1 cellular context compared by ENCODE assay signal in genomic region chr17:5486206-5487124, GRCh38.
TF ChIP-seq lines count a peak whose summit lies in the region.

A gene with protein sequence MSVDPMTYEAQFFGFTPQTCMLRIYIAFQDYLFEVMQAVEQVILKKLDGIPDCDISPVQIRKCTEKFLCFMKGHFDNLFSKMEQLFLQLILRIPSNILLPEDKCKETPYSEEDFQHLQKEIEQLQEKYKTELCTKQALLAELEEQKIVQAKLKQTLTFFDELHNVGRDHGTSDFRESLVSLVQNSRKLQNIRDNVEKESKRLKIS (plus strand): TSS chr17:5486566. CDS start chr17:5488863, 2,297 bp downstream.

TF ChIP-seq in HEK293, 187 proteins besides CTCF, POLR2A, EP300 and RAD21 (continued from another document and continues in another):
- peak; percentile 95 for TF ChIP-seq ZBTB11 (tag by site-specific recombination; conservative IDR thresholded peaks at IDR 0.05; ENCODE audit: low read depth)
- no peak for TF ChIP-seq ZNF138 (tag by site-specific recombination; IDR thresholded peaks at IDR 0.05; ENCODE audit: borderline replicate concordance)
- TF ChIP-seq ZSCAN30 (tag by site-specific recombination; IDR thresholded peaks at IDR 0.05), result peak; percentile 77
- TF ChIP-seq ZNF776 (tag by site-specific recombination; IDR thresholded peaks at IDR 0.05; ENCODE audit: borderline replicate concordance), result no peak
- TF ChIP-seq ZNF747 (tag by site-specific recombination; IDR thresholded peaks at IDR 0.05), result no peak
- no peak for TF ChIP-seq ZNF175 (tag by site-specific recombination; IDR thresholded peaks at IDR 0.05)
- TF ChIP-seq ZXDB (tag by site-specific recombination; IDR thresholded peaks at IDR 0.05), result peak; percentile 87
- TF ChIP-seq GFI1B (tag by site-specific recombination; IDR thresholded peaks at IDR 0.05), result no peak
- no peak for TF ChIP-seq ZNF26 (tag by site-specific recombination; IDR thresholded peaks at IDR 0.05)
- no peak for TF ChIP-seq ZNF350 (tag by site-specific recombination; IDR thresholded peaks at IDR 0.05)
- no peak for TF ChIP-seq MEIS1 (CRISPR knock-in tag; IDR thresholded peaks at IDR 0.05; ENCODE audit: borderline replicate concordance)
- no peak for TF ChIP-seq ZNF791 (tag by site-specific recombination; IDR thresholded peaks at IDR 0.05)
- TF ChIP-seq ZNF416 (tag by site-specific recombination; IDR thresholded peaks at IDR 0.05), result no peak
- TF ChIP-seq OVOL3 (tag by site-specific recombination; IDR thresholded peaks at IDR 0.05), result peak; percentile 52
- no peak for TF ChIP-seq ZNF214 (tag by site-specific recombination; IDR thresholded peaks at IDR 0.05; ENCODE audit: borderline replicate concordance)
- peak; percentile 80 for TF ChIP-seq ZNF610 (tag by site-specific recombination; IDR thresholded peaks at IDR 0.05; ENCODE audit: borderline replicate concordance)
- TF ChIP-seq ZNF19 (tag by site-specific recombination; IDR thresholded peaks at IDR 0.05; ENCODE audit: low read depth), result no peak
- TF ChIP-seq, protein P1, sequence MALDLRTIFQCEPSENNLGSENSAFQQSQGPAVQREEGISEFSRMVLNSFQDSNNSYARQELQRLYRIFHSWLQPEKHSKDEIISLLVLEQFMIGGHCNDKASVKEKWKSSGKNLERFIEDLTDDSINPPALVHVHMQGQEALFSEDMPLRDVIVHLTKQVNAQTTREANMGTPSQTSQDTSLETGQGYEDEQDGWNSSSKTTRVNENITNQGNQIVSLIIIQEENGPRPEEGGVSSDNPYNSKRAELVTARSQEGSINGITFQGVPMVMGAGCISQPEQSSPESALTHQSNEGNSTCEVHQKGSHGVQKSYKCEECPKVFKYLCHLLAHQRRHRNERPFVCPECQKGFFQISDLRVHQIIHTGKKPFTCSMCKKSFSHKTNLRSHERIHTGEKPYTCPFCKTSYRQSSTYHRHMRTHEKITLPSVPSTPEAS (tag by site-specific recombination; IDR thresholded peaks at IDR 0.05), result no peak; the same call in 1 of the 2 replicates
- TF ChIP-seq WT1 (tag by site-specific recombination; IDR thresholded peaks at IDR 0.05), result peak; percentile 51
- peak; percentile 96 for TF ChIP-seq HOXC10 (CRISPR knock-in tag; IDR thresholded peaks at IDR 0.05)
- TF ChIP-seq ZNF707 (tag by site-specific recombination; IDR thresholded peaks at IDR 0.05), result no peak
- TF ChIP-seq, protein P2, sequence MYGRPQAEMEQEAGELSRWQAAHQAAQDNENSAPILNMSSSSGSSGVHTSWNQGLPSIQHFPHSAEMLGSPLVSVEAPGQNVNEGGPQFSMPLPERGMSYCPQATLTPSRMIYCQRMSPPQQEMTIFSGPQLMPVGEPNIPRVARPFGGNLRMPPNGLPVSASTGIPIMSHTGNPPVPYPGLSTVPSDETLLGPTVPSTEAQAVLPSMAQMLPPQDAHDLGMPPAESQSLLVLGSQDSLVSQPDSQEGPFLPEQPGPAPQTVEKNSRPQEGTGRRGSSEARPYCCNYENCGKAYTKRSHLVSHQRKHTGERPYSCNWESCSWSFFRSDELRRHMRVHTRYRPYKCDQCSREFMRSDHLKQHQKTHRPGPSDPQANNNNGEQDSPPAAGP (tag by site-specific recombination; IDR thresholded peaks at IDR 0.05), result peak; percentile 87; the same call in 1 of the 2 replicates
- TF ChIP-seq, protein P3, sequence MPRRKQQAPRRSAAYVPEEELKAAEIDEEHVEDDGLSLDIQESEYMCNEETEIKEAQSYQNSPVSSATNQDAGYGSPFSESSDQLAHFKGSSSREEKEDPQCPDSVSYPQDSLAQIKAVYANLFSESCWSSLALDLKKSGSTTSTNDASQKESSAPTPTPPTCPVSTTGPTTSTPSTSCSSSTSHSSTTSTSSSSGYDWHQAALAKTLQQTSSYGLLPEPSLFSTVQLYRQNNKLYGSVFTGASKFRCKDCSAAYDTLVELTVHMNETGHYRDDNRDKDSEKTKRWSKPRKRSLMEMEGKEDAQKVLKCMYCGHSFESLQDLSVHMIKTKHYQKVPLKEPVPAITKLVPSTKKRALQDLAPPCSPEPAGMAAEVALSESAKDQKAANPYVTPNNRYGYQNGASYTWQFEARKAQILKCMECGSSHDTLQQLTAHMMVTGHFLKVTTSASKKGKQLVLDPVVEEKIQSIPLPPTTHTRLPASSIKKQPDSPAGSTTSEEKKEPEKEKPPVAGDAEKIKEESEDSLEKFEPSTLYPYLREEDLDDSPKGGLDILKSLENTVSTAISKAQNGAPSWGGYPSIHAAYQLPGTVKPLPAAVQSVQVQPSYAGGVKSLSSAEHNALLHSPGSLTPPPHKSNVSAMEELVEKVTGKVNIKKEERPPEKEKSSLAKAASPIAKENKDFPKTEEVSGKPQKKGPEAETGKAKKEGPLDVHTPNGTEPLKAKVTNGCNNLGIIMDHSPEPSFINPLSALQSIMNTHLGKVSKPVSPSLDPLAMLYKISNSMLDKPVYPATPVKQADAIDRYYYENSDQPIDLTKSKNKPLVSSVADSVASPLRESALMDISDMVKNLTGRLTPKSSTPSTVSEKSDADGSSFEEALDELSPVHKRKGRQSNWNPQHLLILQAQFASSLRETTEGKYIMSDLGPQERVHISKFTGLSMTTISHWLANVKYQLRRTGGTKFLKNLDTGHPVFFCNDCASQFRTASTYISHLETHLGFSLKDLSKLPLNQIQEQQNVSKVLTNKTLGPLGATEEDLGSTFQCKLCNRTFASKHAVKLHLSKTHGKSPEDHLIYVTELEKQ (tag by site-specific recombination; IDR thresholded peaks at IDR 0.05; ENCODE audit: borderline replicate concordance), result no peak
- TF ChIP-seq PATZ1 (tag by site-specific recombination; IDR thresholded peaks at IDR 0.05), result peak; percentile 96
- peak; percentile 29; the same call in 1 of the 2 replicates for TF ChIP-seq ELK4 (IDR thresholded peaks at IDR 0.05; ENCODE audit: borderline replicate concordance, low read depth, low read length)
- TF ChIP-seq SCRT1 (tag by site-specific recombination; IDR thresholded peaks at IDR 0.05; ENCODE audit: borderline replicate concordance), result no peak
- 0 out of 2 replicates have a peak, but pooled peaks have one; percentile 16 for TF ChIP-seq ZBTB7A (tag by site-specific recombination; IDR thresholded peaks at IDR 0.05; ENCODE audit: low read depth)
- TF ChIP-seq, protein P4, sequence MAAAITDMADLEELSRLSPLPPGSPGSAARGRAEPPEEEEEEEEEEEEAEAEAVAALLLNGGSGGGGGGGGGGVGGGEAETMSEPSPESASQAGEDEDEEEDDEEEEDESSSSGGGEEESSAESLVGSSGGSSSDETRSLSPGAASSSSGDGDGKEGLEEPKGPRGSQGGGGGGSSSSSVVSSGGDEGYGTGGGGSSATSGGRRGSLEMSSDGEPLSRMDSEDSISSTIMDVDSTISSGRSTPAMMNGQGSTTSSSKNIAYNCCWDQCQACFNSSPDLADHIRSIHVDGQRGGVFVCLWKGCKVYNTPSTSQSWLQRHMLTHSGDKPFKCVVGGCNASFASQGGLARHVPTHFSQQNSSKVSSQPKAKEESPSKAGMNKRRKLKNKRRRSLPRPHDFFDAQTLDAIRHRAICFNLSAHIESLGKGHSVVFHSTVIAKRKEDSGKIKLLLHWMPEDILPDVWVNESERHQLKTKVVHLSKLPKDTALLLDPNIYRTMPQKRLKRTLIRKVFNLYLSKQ (tag by site-specific recombination; IDR thresholded peaks at IDR 0.05; ENCODE audit: borderline replicate concordance), result no peak
- peak; percentile 86 for TF ChIP-seq ZSCAN5A (tag by site-specific recombination; IDR thresholded peaks at IDR 0.05)
- TF ChIP-seq ZNF76 (tag by site-specific recombination; IDR thresholded peaks at IDR 0.05; ENCODE audit: borderline replicate concordance, low read depth), result peak; percentile 97
- peak; percentile 93 for TF ChIP-seq ZNF518A (tag by site-specific recombination; conservative IDR thresholded peaks at IDR 0.05; ENCODE audit: low read depth)
